In the genomic region with DNA sequence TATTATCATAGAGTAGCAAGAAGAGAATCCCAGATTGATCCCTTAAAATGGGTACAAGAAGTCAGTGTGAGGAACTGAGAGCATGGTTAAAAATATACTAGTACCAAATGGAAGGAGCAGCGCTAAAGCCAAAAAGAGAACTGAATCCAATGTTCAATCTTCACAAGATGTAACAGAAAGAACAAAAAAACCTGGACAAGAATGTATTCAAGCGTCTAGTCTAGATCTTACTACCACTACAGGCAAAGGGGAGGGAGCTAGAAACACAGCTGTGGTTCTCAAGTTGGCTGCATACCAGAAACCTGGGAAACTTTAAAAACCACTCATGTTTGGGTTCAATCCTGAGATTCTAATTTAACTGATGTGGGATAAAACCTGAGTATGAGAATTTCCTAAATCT, we compare ENCODE assay signal across 12 cellular contexts. TPM values are rescaled to one million over a fixed set of nuclear protein-coding genes. Genes with fewer than 3 reads are reported as not detected.
DNase-seq lines count a peak whose midpoint lies in the region; ATAC-seq, FAIRE-seq and TF ChIP-seq lines count a peak whose summit lies in the region.
"Had no signal": no experiment of that assay in that cellular context is flagged by ENCODE, and none has a peak within 500 bp of the region (broad histone marks: within the 10 kb centered on the region; RNA-seq: fewer than 3 reads in every experiment).

No MANE protein-coding gene starts in this region.

- H3K4me3 ChIP-seq in endothelial cell of umbilical vein (replicated peaks in 1 of 3; ENCODE audit: insufficient read depth in 1 of 3, low read depth in 1 of 3, low read length in 3 of 3), result no peak overlapping the region
- no peak overlapping the region for H3K4me3 ChIP-seq in psoas muscle
- no peak overlapping the region for H3K4me3 ChIP-seq in HepG2 (replicated peaks in 1 of 3; ENCODE audit: insufficient read depth in 1 of 3, low read depth in 2 of 3, low read length in 3 of 3)
- H3K4me3 ChIP-seq: breast epithelium, left ventricle myocardium inferior had no signal

- H3K9ac ChIP-seq in endothelial cell of umbilical vein (replicated peaks; ENCODE audit: extremely low read depth, insufficient read depth, low read length), result no peak overlapping the region
- H3K9ac ChIP-seq in HepG2 (ENCODE audit: insufficient read depth, low read depth, low read length), result no peak overlapping the region

- peaks cover 3% of the 10 kb centered on the region for H3K4me1 ChIP-seq in endothelial cell of umbilical vein (ENCODE audit: control insufficient read depth, extremely low read depth, insufficient read depth, low read length)
- H3K4me1 ChIP-seq in psoas muscle, result no peaks in the 10 kb centered on the region
- no peaks in the 10 kb centered on the region for H3K4me1 ChIP-seq in HepG2 (ENCODE audit: insufficient read depth, low read length)
- H3K4me1 ChIP-seq: breast epithelium had no signal

- no TSS peak for BruUV-seq in endothelial cell of umbilical vein (replicated peaks; lab: Mats Ljungman, UMichigan)
- BruUV-seq in HepG2 (replicated peaks; lab: Mats Ljungman, UMichigan), result no TSS peak

- peak; percentile 5 for DNase-seq in GM03348 (ENCODE audit: low spot score)
- DNase-seq in GM20000 (ENCODE audit: low spot score), result peak; percentile 15
- DNase-seq in endothelial cell of umbilical vein (ENCODE audit: low read depth, low spot score), result no peak
- no peak for DNase-seq in psoas muscle
- no peak for DNase-seq in HepG2 (ENCODE audit: low spot score)
- no peak for DNase-seq in HTR-8/SVneo (ENCODE audit: insufficient read length, low spot score)
- DNase-seq: left ventricle myocardium inferior, NCI-H1105 had no signal

- no peaks in the 10 kb centered on the region for H3K36me3 ChIP-seq in endothelial cell of umbilical vein (ENCODE audit: control insufficient read depth in 2 of 2, extremely low read depth in 1 of 2, insufficient read depth in 2 of 2, low read length in 2 of 2)
- peaks cover 0 to 13% of the 10 kb centered on the region in 2 donors for H3K36me3 ChIP-seq in psoas muscle (ENCODE audit: insufficient read depth in 1 of 2, low read depth in 1 of 2)
- peaks cover 4 to 7% of the 10 kb centered on the region in 2 experiments; a peak in 3 of 5 replicates for H3K36me3 ChIP-seq in HepG2 (replicated peaks in 1 of 2; ENCODE audit: control insufficient read depth in 1 of 2, insufficient read depth in 2 of 2, low read length in 2 of 2)
- H3K36me3 ChIP-seq: breast epithelium had no signal

- ATAC-seq in HG03432 (IDR thresholded peaks at IDR 0.05; ENCODE audit: unreplicated experiment), result peak; percentile 65
- no peak for ATAC-seq in psoas muscle
- no peak for ATAC-seq in GM21423 (IDR thresholded peaks at IDR 0.05; ENCODE audit: unreplicated experiment)
- ATAC-seq in HepG2, result no peak

- WGBS in psoas muscle, 3 donors, result 55 to 70% (median 61%) methylated on average over 2 of the region's 2 CpGs
- 100% methylated on average over 2 of the region's 2 CpGs for WGBS in HepG2 (ENCODE audit: low lambda C conversion rate)

- intact Hi-C loops in endothelial cell of umbilical vein (cut with micrococcal nuclease) (no loop called here), psoas muscle (cut with DNase I) (no loop called here), HepG2 (cut with micrococcal nuclease; ENCODE audit: unreplicated experiment) (no loop called here)

- in situ Hi-C loops in HepG2 (cut with HindIII; ENCODE audit: extremely low pct_ligation_motif_present, low pct_unique_long_range_greater_than_20kb), result no loop called here

- no peak overlapping the region for H3K27ac ChIP-seq in endothelial cell of umbilical vein (ENCODE audit: insufficient read depth, low read depth, low read length)
- no peak overlapping the region for H3K27ac ChIP-seq in psoas muscle
- H3K27ac ChIP-seq in HepG2 (ENCODE audit: extremely low read length, insufficient read depth, low read length), result no peak overlapping the region
- H3K27ac ChIP-seq: breast epithelium, C4-2B, left ventricle myocardium inferior had no signal

- TF ChIP-seq CTCF in GM20000 (IDR thresholded peaks at IDR 0.05; ENCODE audit: extremely low read depth, missing control alignments) (no peak), endothelial cell of umbilical vein (IDR thresholded peaks at IDR 0.05; ENCODE audit: extremely low read depth in 1 of 2, insufficient read depth in 1 of 2, low read depth in 1 of 2, low read length in 2 of 2) (no peak), psoas muscle (IDR thresholded peaks at IDR 0.05) (no peak), HepG2 (CRISPR knock-in tag; IDR thresholded peaks at IDR 0.05) (no peak)

- H4K20me1 ChIP-seq in endothelial cell of umbilical vein (replicated peaks; ENCODE audit: control insufficient read depth, extremely low read depth, insufficient read depth, low read length), result no peaks in the 10 kb centered on the region
- no peaks in the 10 kb centered on the region for H4K20me1 ChIP-seq in HepG2 (ENCODE audit: insufficient read depth, low read length)

- peak; percentile 52 for FAIRE-seq in endothelial cell of umbilical vein (lab: Jason Lieb, UNC)
- FAIRE-seq in HepG2 (lab: Jason Lieb, UNC), result no peak
- no peak for FAIRE-seq in HTR-8/SVneo (lab: Jason Lieb, UNC)

- H2AFZ ChIP-seq in endothelial cell of umbilical vein (ENCODE audit: low read depth, low read length) (no peak overlapping the region), HepG2 (ENCODE audit: low read length) (no peak overlapping the region)

- TF ChIP-seq RAD21 in HepG2 (CRISPR knock-in tag; IDR thresholded peaks at IDR 0.05), result no peak

- CTCF ChIA-PET in endothelial cell of umbilical vein (lab: Charles Lee) (no interaction called here), HepG2 (lab: Yijun Ruan, JAX; ENCODE audit: low intra/inter-chr PET ratio, low total read pairs) (no interaction called here)

- no peaks in the 10 kb centered on the region for H3K79me2 ChIP-seq in endothelial cell of umbilical vein (ENCODE audit: control insufficient read depth, insufficient read depth, low read length)
- peaks cover 3% of the 10 kb centered on the region for H3K79me2 ChIP-seq in HepG2 (ENCODE audit: insufficient read depth, low read length)

- H3K4me2 ChIP-seq in endothelial cell of umbilical vein (ENCODE audit: insufficient read depth, low read length) (no peak overlapping the region), HepG2 (ENCODE audit: low read depth, low read length) (no peak overlapping the region)

- dilution Hi-C loops in endothelial cell of umbilical vein (cut with MboI; ENCODE audit: extremely low pct_ligation_motif_present, low sequenced_read_pairs), result no loop called here

- no peaks in the 10 kb centered on the region for H3K9me1 ChIP-seq in endothelial cell of umbilical vein (replicated peaks; ENCODE audit: control insufficient read depth, extremely low read depth, insufficient read depth, low read length)

- TF ChIP-seq POLR2A in endothelial cell of umbilical vein (IDR thresholded peaks at IDR 0.05; ENCODE audit: low read depth, low read length) (no peak), HepG2 (IDR thresholded peaks at IDR 0.05; ENCODE audit: insufficient read depth in 1 of 2, low read depth in 2 of 2, low read length in 2 of 2) (no peak)

- TF ChIP-seq EP300 in HepG2 (IDR thresholded peaks at IDR 0.05; ENCODE audit: low read depth in 2 of 2, low read length in 2 of 2) (no peak), HepG2 (CRISPR knock-in tag; IDR thresholded peaks at IDR 0.05; ENCODE audit: borderline replicate concordance) (no peak)

- H3K9me3 ChIP-seq in endothelial cell of umbilical vein (replicated peaks; ENCODE audit: control insufficient read depth, insufficient read depth, low read length) (no peaks in the 10 kb centered on the region), psoas muscle (no peaks in the 10 kb centered on the region), HepG2 (ENCODE audit: low read length) (no peaks in the 10 kb centered on the region)
- H3K9me3 ChIP-seq: breast epithelium, left ventricle myocardium inferior had no signal

- H3K27me3 ChIP-seq in endothelial cell of umbilical vein (ENCODE audit: control insufficient read depth in 2 of 2, insufficient read depth in 2 of 2, low read length in 2 of 2) (no peaks in the 10 kb centered on the region), psoas muscle (ENCODE audit: insufficient read depth in 3 of 3, low read length in 2 of 3) (no peaks in the 10 kb centered on the region), HepG2 (ENCODE audit: control insufficient read depth in 1 of 2, insufficient read depth in 2 of 2, low read length in 2 of 2) (no peaks in the 10 kb centered on the region)
- H3K27me3 ChIP-seq: breast epithelium had no signal

- POLR2A ChIA-PET in endothelial cell of umbilical vein (lab: Charles Lee), result no interaction called here
- POLR2A ChIA-PET in HepG2 (lab: Yijun Ruan, JAX), result no interaction called here

RNA-seq across cellular contexts. Expression of gene PIAS2, which starts 57.5 kb away (rescaled TPM):
- 27.7 and 34.3 TPM in 2 replicates for total RNA-seq in endothelial cell of umbilical vein
- polyA plus RNA-seq in endothelial cell of umbilical vein, result 7.0 and 8.2 TPM in 2 replicates
- polyA plus RNA-seq in endothelial cell of umbilical vein (2011; cell fraction: cytosol; rRNA removed), result 7.5 and 8.1 TPM in 2 replicates
- 20.7 and 22.9 TPM in 2 replicates for polyA plus RNA-seq in endothelial cell of umbilical vein (2011; cell fraction: nucleus; rRNA removed)
- polyA plus RNA-seq in endothelial cell of umbilical vein (2012), result 10.2 and 13.7 TPM in 2 replicates
- 20.4 and 21.2 TPM in 2 replicates for polyA minus RNA-seq in endothelial cell of umbilical vein
- 5.5 TPM for polyA minus RNA-seq in endothelial cell of umbilical vein (2011; cell fraction: cytosol; rRNA and poly(A)+ RNA removed)
- 56.2 and 65.1 TPM in 2 replicates for polyA minus RNA-seq in endothelial cell of umbilical vein (2011; cell fraction: nucleus; rRNA and poly(A)+ RNA removed)
- 10 to 100 TPM; 44.8 to 66.7 (median 61.3) TPM for total RNA-seq in psoas muscle
- 10 to 100 TPM in 1 of 3 donors, 1 to 10 TPM in 2; 5.5 to 20.3 (median 9.2) TPM for polyA plus RNA-seq in psoas muscle
- total RNA-seq in HepG2 (2016; rRNA removed; fragmentation: Illumina TruSeq; extraction: Trizol), result 12.1 and 12.2 TPM in 2 replicates
- total RNA-seq in HepG2 (2016; cell fraction: cytosol; rRNA removed; fragmentation: Illumina TruSeq; extraction: Trizol; ENCODE audit: low read depth), result 21.1 and 21.8 TPM in 2 replicates
- 10.0 and 12.5 TPM in 2 replicates for total RNA-seq in HepG2 (2016; cell fraction: insoluble cytoplasmic fraction; rRNA removed; fragmentation: Illumina TruSeq; extraction: Trizol)
- total RNA-seq in HepG2 (2016; cell fraction: membrane; rRNA removed; fragmentation: Illumina TruSeq; extraction: Trizol), result 15.9 and 20.3 TPM in 2 replicates
- total RNA-seq in HepG2 (2016; cell fraction: nucleus; rRNA removed; fragmentation: Illumina TruSeq; extraction: Trizol), result 23.1 and 23.2 TPM in 2 replicates
- 9.7 and 12.7 TPM in 2 replicates for polyA plus RNA-seq in HepG2 (2011; rRNA removed)
- polyA plus RNA-seq in HepG2 (2011; cell fraction: cytosol; rRNA removed), result 6.0 and 6.5 TPM in 2 replicates
- polyA plus RNA-seq in HepG2 (2011; cell fraction: nucleus; rRNA removed), result 19.3 and 20.3 TPM in 2 replicates
- 6.3 and 11.8 TPM in 2 replicates for polyA plus RNA-seq in HepG2 (2012)
- 4.7 and 5.8 TPM in 2 replicates for polyA plus RNA-seq in HepG2 (2016; cell fraction: cytosol; fragmentation: Illumina TruSeq; extraction: Trizol; ENCODE audit: low read depth)
- 9.0 and 11.6 TPM in 2 replicates for polyA plus RNA-seq in HepG2 (2016; cell fraction: insoluble cytoplasmic fraction; fragmentation: Illumina TruSeq; extraction: Trizol; ENCODE audit: low read depth)
- polyA plus RNA-seq in HepG2 (2016; cell fraction: membrane; fragmentation: Illumina TruSeq; extraction: Trizol; ENCODE audit: low read depth), result 9.3 and 11.1 TPM in 2 replicates
- polyA plus RNA-seq in HepG2 (2016; cell fraction: nucleus; fragmentation: Illumina TruSeq; extraction: Trizol; ENCODE audit: insufficient read depth, low read depth), result 10.0 and 12.3 TPM in 2 replicates
- 19.2 and 24.1 TPM in 2 replicates for polyA minus RNA-seq in HepG2 (2011; rRNA and poly(A)+ RNA removed; ENCODE audit: low replicate concordance)
- 6.9 and 7.9 TPM in 2 replicates for polyA minus RNA-seq in HepG2 (2011; cell fraction: cytosol; rRNA and poly(A)+ RNA removed)
- polyA minus RNA-seq in HepG2 (2011; cell fraction: nucleus; rRNA and poly(A)+ RNA removed), result 106 and 144 TPM in 2 replicates

RNA-seq across cellular contexts. Expression of gene KATNAL2, which starts 57.5 kb away (rescaled TPM):
- total RNA-seq in endothelial cell of umbilical vein (1.3 and 1.8 TPM in 2 replicates), psoas muscle (1 to 10 TPM in 2 of 4 donors, under 1 TPM in 2; 0.21 to 1.7 (median 0.79) TPM), HepG2 (2016; rRNA removed; fragmentation: Illumina TruSeq; extraction: Trizol) (not detected in 2 replicates)
- polyA plus RNA-seq in endothelial cell of umbilical vein (0.51 and 0.80 TPM in 2 replicates), psoas muscle (under 1 TPM; 0.19 to 0.49 (median 0.24) TPM), HepG2 (2011; rRNA removed) (not detected in 2 replicates)
- 0.66 and 0.70 TPM in 2 replicates for polyA plus RNA-seq in endothelial cell of umbilical vein (2011; cell fraction: cytosol; rRNA removed)
- polyA plus RNA-seq in endothelial cell of umbilical vein (2011; cell fraction: nucleus; rRNA removed), result 2.9 and 4.3 TPM in 2 replicates
- 0.62 and 0.94 TPM in 2 replicates for polyA plus RNA-seq in endothelial cell of umbilical vein (2012)
- polyA minus RNA-seq in endothelial cell of umbilical vein, result 0.40 TPM in 1 of 2 replicates, not detected in the other
- polyA minus RNA-seq in endothelial cell of umbilical vein (2011; cell fraction: cytosol; rRNA and poly(A)+ RNA removed), result 4.0 TPM
- polyA minus RNA-seq in endothelial cell of umbilical vein (2011; cell fraction: nucleus; rRNA and poly(A)+ RNA removed), result 2.0 and 2.6 TPM in 2 replicates
- not detected in 2 replicates for total RNA-seq in HepG2 (2016; cell fraction: cytosol; rRNA removed; fragmentation: Illumina TruSeq; extraction: Trizol; ENCODE audit: low read depth)
- total RNA-seq in HepG2 (2016; cell fraction: insoluble cytoplasmic fraction; rRNA removed; fragmentation: Illumina TruSeq; extraction: Trizol), result not detected in 2 replicates
- total RNA-seq in HepG2 (2016; cell fraction: membrane; rRNA removed; fragmentation: Illumina TruSeq; extraction: Trizol), result 0.17 TPM in 1 of 2 replicates, not detected in the other
- total RNA-seq in HepG2 (2016; cell fraction: nucleus; rRNA removed; fragmentation: Illumina TruSeq; extraction: Trizol), result not detected in 2 replicates
- polyA plus RNA-seq in HepG2 (2011; cell fraction: cytosol; rRNA removed), result not detected in 2 replicates
- polyA plus RNA-seq in HepG2 (2011; cell fraction: nucleus; rRNA removed), result not detected in 2 replicates
- 0.53 and 0.59 TPM in 2 replicates for polyA plus RNA-seq in HepG2 (2012)
- not detected in 2 replicates for polyA plus RNA-seq in HepG2 (2016; cell fraction: cytosol; fragmentation: Illumina TruSeq; extraction: Trizol; ENCODE audit: low read depth)
- polyA plus RNA-seq in HepG2 (2016; cell fraction: insoluble cytoplasmic fraction; fragmentation: Illumina TruSeq; extraction: Trizol; ENCODE audit: low read depth), result not detected in 2 replicates
- polyA plus RNA-seq in HepG2 (2016; cell fraction: membrane; fragmentation: Illumina TruSeq; extraction: Trizol; ENCODE audit: low read depth), result 0.11 TPM in 1 of 2 replicates, not detected in the other
- polyA plus RNA-seq in HepG2 (2016; cell fraction: nucleus; fragmentation: Illumina TruSeq; extraction: Trizol; ENCODE audit: insufficient read depth, low read depth), result not detected in 2 replicates
- polyA minus RNA-seq in HepG2 (2011; rRNA and poly(A)+ RNA removed; ENCODE audit: low replicate concordance), result 2.1 TPM in 1 of 2 replicates, not detected in the other
- polyA minus RNA-seq in HepG2 (2011; cell fraction: cytosol; rRNA and poly(A)+ RNA removed), result not detected in 2 replicates
- not detected in 2 replicates for polyA minus RNA-seq in HepG2 (2011; cell fraction: nucleus; rRNA and poly(A)+ RNA removed)

Comparison
In these comparisons a context has a peak if more than half of its experiments do, and no peak if none do; other contexts are left out.
1. DNase-seq: peak in GM03348 (single experiment) and GM20000 (single experiment); none in endothelial cell of umbilical vein (single experiment), psoas muscle (0 of 2), HepG2 (single experiment) and HTR-8/SVneo (single experiment).